Comparison of ENCODE assay signal across 8 cellular contexts in genomic region chr2:216519154-216519762, GRCh38. TPM values are rescaled to one million over a fixed set of nuclear protein-coding genes. Genes with fewer than 3 reads are reported as not detected.
DNase-seq lines count a peak whose midpoint lies in the region; ATAC-seq and TF ChIP-seq lines count a peak whose summit lies in the region.

No MANE protein-coding gene starts in this region.

- H3K9me3 ChIP-seq in Loucy (ENCODE audit: insufficient read depth, low read depth, low read length) = no peaks in the 10 kb centered on the region
- H3K9me3 ChIP-seq in Peyer's patch = no peaks in the 10 kb centered on the region

- H3K4me3 ChIP-seq in Loucy (ENCODE audit: low read length, poor library complexity, severe bottlenecking) = no peak overlapping the region
- H3K4me3 ChIP-seq in Peyer's patch = no peak overlapping the region

- H2AFZ ChIP-seq in Loucy (ENCODE audit: low read length) = no peak overlapping the region

- intact Hi-C loops in left ventricle myocardium superior (cut with micrococcal nuclease) = no loop called here

- TF ChIP-seq POLR2A in Peyer's patch (IDR thresholded peaks at IDR 0.05) = no peak

- no peaks in the 10 kb centered on the region for H3K79me2 ChIP-seq in Loucy (ENCODE audit: insufficient read depth, low read length)

- DNase-seq in D341Med (ENCODE audit: low spot score) (peak; percentile 56), Peyer's patch (peak in 2 of 3 donors; percentile 35 to 83), amniotic stem cell (lab: John Stamatoyannopoulos, UW) (peak; percentile 78), left ventricle myocardium superior (no peak), retina (peak; percentile 73)
- no peak for DNase-seq in activated CD4-positive, CD25-positive, alpha-beta regulatory T cell treated with anti-CD3 and anti-CD28 coated beads, Interleukin-2, amount 50 U/mL, for 72 hours

- H3K4me1 ChIP-seq in Loucy (ENCODE audit: insufficient read depth, low read length, poor library complexity, severe bottlenecking) (no peaks in the 10 kb centered on the region), Peyer's patch (no peaks in the 10 kb centered on the region)

- H3F3A ChIP-seq in Loucy (ENCODE audit: low read depth) = no peaks in the 10 kb centered on the region

- TF ChIP-seq CTCF in Loucy (conservative IDR thresholded peaks at IDR 0.05; ENCODE audit: low read length) = peak; percentile 83
- TF ChIP-seq CTCF in Peyer's patch (IDR thresholded peaks at IDR 0.05) = peak in 5 of 6 experiments; percentile 43 to 88 (median 81)

- no peak overlapping the region for H3K4me2 ChIP-seq in Loucy (ENCODE audit: low read depth, low read length, poor library complexity, severe bottlenecking)

- no peak overlapping the region for H3K9ac ChIP-seq in Loucy (ENCODE audit: low read depth, low read length, poor library complexity, severe bottlenecking)

- no peak overlapping the region for H3K27ac ChIP-seq in Peyer's patch

- no peaks in the 10 kb centered on the region for H3K9me2 ChIP-seq in Loucy (replicated peaks; ENCODE audit: low read depth, low read length)

- peak; percentile 40 for ATAC-seq in GM19468 (IDR thresholded peaks at IDR 0.05; ENCODE audit: extremely low read depth, unreplicated experiment)
- peak; percentile 87 for ATAC-seq in left ventricle myocardium superior

- no peaks in the 10 kb centered on the region for H4K20me1 ChIP-seq in Loucy (ENCODE audit: insufficient read depth, low read length, poor library complexity, severe bottlenecking)

- H3K27me3 ChIP-seq in Loucy (ENCODE audit: insufficient read depth, low read length, poor library complexity, severe bottlenecking) = no peaks in the 10 kb centered on the region
- H3K27me3 ChIP-seq in Peyer's patch = no peaks in the 10 kb centered on the region

- H3K36me3 ChIP-seq in Loucy (ENCODE audit: insufficient read depth, low read length) = no peaks in the 10 kb centered on the region
- no peaks in the 10 kb centered on the region for H3K36me3 ChIP-seq in Peyer's patch

RNA-seq across cellular contexts. Expression of gene RPL37A, which starts 20.6 kb away (rescaled TPM):
- total RNA-seq in Peyer's patch (1,000 to 10,000 TPM in 1 of 4 donors, 100 to 1,000 TPM in 3; 366 to 1,381 (median 655) TPM), left ventricle myocardium superior (1,901 TPM)

Comparison
In these comparisons a context has a peak if more than half of its experiments do, and no peak if none do; other contexts are left out.
1. DNase-seq: peak in D341Med (single experiment), Peyer's patch (2 of 3), amniotic stem cell (single experiment) and retina (single experiment); none in left ventricle myocardium superior (single experiment) and activated CD4-positive, CD25-positive, alpha-beta regulatory T cell treated with anti-CD3 and anti-CD28 coated beads, Interleukin-2, amount 50 U/mL, for 72 hours (single experiment).